ENCODE assay signal across 8 cellular contexts in the genomic region with DNA sequence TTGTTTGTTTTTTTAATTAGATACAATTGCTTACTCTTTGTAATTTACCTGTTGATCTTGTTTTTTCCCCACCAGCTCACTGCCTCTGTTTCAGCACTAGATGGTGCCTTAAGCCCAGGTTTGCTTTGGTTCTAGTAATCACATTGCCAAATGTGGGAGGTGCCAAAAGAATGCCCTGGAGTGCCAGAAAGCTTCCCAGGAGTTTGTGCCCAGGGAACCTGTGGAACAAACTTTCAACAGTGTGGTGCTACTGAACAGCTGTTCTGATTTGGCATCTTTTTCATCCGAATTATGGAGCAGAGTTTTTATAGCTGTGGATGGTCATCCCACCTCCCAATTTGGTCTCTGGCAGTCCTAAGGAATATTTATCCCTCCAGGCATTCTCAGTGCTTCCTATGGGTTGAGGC.
DNase-seq lines count a peak whose midpoint lies in the region; ATAC-seq and TF ChIP-seq lines count a peak whose summit lies in the region.

No MANE protein-coding gene starts in this region.

- DNase-seq in Caco-2 (peak in 1 of 2 experiments; percentile 30), astrocyte of the spinal cord (ENCODE audit: low read depth, low spot score) (peak; percentile 44), left lung (no peak), GM19240 (ENCODE audit: insufficient read length, low spot score) (no peak)
- no peak for DNase-seq in activated naive CD4-positive, alpha-beta T cell treated with anti-CD3 and anti-CD28 coated beads, Interleukin-2, amount 10 ng/mL, durations not matched to agents 7 days and 5 days

- no peak overlapping the region for H3K4me3 Mint-ChIP-seq in Caco-2 (ENCODE audit: unreplicated experiment)
- no peak overlapping the region for H3K4me3 Mint-ChIP-seq in activated naive CD4-positive, alpha-beta T cell treated with anti-CD3 and anti-CD28 coated beads, Interleukin-2, amount 10 ng/mL, durations not matched to agents 7 days and 5 days

- H3K27ac Mint-ChIP-seq in Caco-2 (ENCODE audit: unreplicated experiment): no peak overlapping the region
- H3K27ac Mint-ChIP-seq in activated naive CD4-positive, alpha-beta T cell treated with anti-CD3 and anti-CD28 coated beads, Interleukin-2, amount 10 ng/mL, durations not matched to agents 7 days and 5 days: no peak overlapping the region

- no peaks in the 10 kb centered on the region for H3K4me1 ChIP-seq in Caco-2
- peaks cover 19% of the 10 kb centered on the region for H3K4me1 ChIP-seq in KMS-11 (ENCODE audit: low read depth, poor library complexity, severe bottlenecking)
- no peaks in the 10 kb centered on the region for H3K4me1 ChIP-seq in left lung

- no TSS peak for BruUV-seq in Caco-2 (replicated peaks; lab: Mats Ljungman, UMichigan)

- H2AFZ ChIP-seq in KMS-11 (ENCODE audit: low read depth): peak overlapping the region; percentile 53

- H3K9me3 ChIP-seq in Caco-2 (no peaks in the 10 kb centered on the region), left lung (no peaks in the 10 kb centered on the region)

- peak overlapping the region; percentile 31 for H3K4me2 ChIP-seq in KMS-11

- H3K36me3 ChIP-seq in Caco-2 (ENCODE audit: control insufficient read depth, insufficient read depth, low read length): no peaks in the 10 kb centered on the region
- H3K36me3 ChIP-seq in KMS-11 (ENCODE audit: insufficient read depth): no peaks in the 10 kb centered on the region
- no peaks in the 10 kb centered on the region for H3K36me3 ChIP-seq in left lung

- H4K20me1 ChIP-seq in KMS-11 (ENCODE audit: insufficient read depth): no peaks in the 10 kb centered on the region

- H3K9ac ChIP-seq in KMS-11: no peak overlapping the region

- H3K27ac ChIP-seq in KMS-11 (peak overlapping the region; percentile 55; the same call in 1 of the 2 replicates), left lung (no peak overlapping the region)

- no peaks in the 10 kb centered on the region for H3K36me3 Mint-ChIP-seq in Caco-2 (ENCODE audit: insufficient read depth, unreplicated experiment)
- H3K36me3 Mint-ChIP-seq in activated naive CD4-positive, alpha-beta T cell treated with anti-CD3 and anti-CD28 coated beads, Interleukin-2, amount 10 ng/mL, durations not matched to agents 7 days and 5 days: no peaks in the 10 kb centered on the region

- peak; percentile 41 to 44 for TF ChIP-seq CTCF in Caco-2 (IDR thresholded peaks at IDR 0.05; ENCODE audit: insufficient read depth in 1 of 2, low read depth in 1 of 2, low read length in 1 of 2, severe bottlenecking in 1 of 2, unreplicated experiment in 1 of 2)
- peak; percentile 70 for TF ChIP-seq CTCF in KMS-11 (conservative IDR thresholded peaks at IDR 0.05; ENCODE audit: low read depth, low read length)
- TF ChIP-seq CTCF in astrocyte of the spinal cord (IDR thresholded peaks at IDR 0.05; ENCODE audit: low read depth, low read length): peak; percentile 51
- TF ChIP-seq CTCF in left lung (IDR thresholded peaks at IDR 0.05): peak in 1 of 2 donors; percentile 53

- H3K4me1 Mint-ChIP-seq in Caco-2 (ENCODE audit: low read depth, unreplicated experiment): no peaks in the 10 kb centered on the region
- no peaks in the 10 kb centered on the region for H3K4me1 Mint-ChIP-seq in activated naive CD4-positive, alpha-beta T cell treated with anti-CD3 and anti-CD28 coated beads, Interleukin-2, amount 10 ng/mL, durations not matched to agents 7 days and 5 days

- intact Hi-C loops in Caco-2 (cut with micrococcal nuclease; ENCODE audit: unreplicated experiment) (loop anchor here (1.0 kb wide), 1 partner anchor 364 kb away; no protein-coding TSS in a partner anchor), left lung (cut with DNase I) (no loop called here)

- CTCF ChIA-PET in Caco-2 (lab: Charles Lee): no interaction called here
- CTCF ChIA-PET in activated naive CD4-positive, alpha-beta T cell treated with anti-CD3 and anti-CD28 coated beads, Interleukin-2, amount 10 ng/mL, durations not matched to agents 7 days and 5 days (lab: Charles Lee): no interaction called here

- H3K27me3 Mint-ChIP-seq in Caco-2 (ENCODE audit: insufficient read depth, unreplicated experiment): peaks cover 3% of the 10 kb centered on the region
- no peaks in the 10 kb centered on the region for H3K27me3 Mint-ChIP-seq in activated naive CD4-positive, alpha-beta T cell treated with anti-CD3 and anti-CD28 coated beads, Interleukin-2, amount 10 ng/mL, durations not matched to agents 7 days and 5 days

- POLR2A ChIA-PET in Caco-2 (lab: Charles Lee): no interaction called here

- no peaks in the 10 kb centered on the region for H3K9me3 Mint-ChIP-seq in Caco-2 (ENCODE audit: unreplicated experiment)
- peaks cover 5% of the 10 kb centered on the region for H3K9me3 Mint-ChIP-seq in activated naive CD4-positive, alpha-beta T cell treated with anti-CD3 and anti-CD28 coated beads, Interleukin-2, amount 10 ng/mL, durations not matched to agents 7 days and 5 days

- H3K27me3 ChIP-seq in Caco-2 (replicated peaks; ENCODE audit: control insufficient read depth, insufficient read depth, low read length) (no peaks in the 10 kb centered on the region), KMS-11 (ENCODE audit: insufficient read depth, low read depth) (no peaks in the 10 kb centered on the region), left lung (no peaks in the 10 kb centered on the region)

- no peak overlapping the region for H3K4me3 ChIP-seq in Caco-2 (ENCODE audit: low read depth, low read length)
- H3K4me3 ChIP-seq in KMS-11 (IDR thresholded peaks at IDR 0.05; ENCODE audit: insufficient read depth, low read depth, low read length): no peak overlapping the region
- no peak overlapping the region for H3K4me3 ChIP-seq in astrocyte of the spinal cord (ENCODE audit: low read depth, low read length)
- H3K4me3 ChIP-seq in left lung: no peak overlapping the region

- in situ Hi-C loops in astrocyte of the spinal cord (cut with HindIII; ENCODE audit: low sequenced_read_pairs): no loop called here

- ATAC-seq in left lung (peak; percentile 94), GM21360 (IDR thresholded peaks at IDR 0.05; ENCODE audit: unreplicated experiment) (no peak), HG03108 (IDR thresholded peaks at IDR 0.05; ENCODE audit: unreplicated experiment) (no peak)

- H3K79me2 ChIP-seq in KMS-11 (ENCODE audit: insufficient read depth, low read depth): no peaks in the 10 kb centered on the region
